ENCODE assay signal across 1 cellular context in the genomic region with DNA sequence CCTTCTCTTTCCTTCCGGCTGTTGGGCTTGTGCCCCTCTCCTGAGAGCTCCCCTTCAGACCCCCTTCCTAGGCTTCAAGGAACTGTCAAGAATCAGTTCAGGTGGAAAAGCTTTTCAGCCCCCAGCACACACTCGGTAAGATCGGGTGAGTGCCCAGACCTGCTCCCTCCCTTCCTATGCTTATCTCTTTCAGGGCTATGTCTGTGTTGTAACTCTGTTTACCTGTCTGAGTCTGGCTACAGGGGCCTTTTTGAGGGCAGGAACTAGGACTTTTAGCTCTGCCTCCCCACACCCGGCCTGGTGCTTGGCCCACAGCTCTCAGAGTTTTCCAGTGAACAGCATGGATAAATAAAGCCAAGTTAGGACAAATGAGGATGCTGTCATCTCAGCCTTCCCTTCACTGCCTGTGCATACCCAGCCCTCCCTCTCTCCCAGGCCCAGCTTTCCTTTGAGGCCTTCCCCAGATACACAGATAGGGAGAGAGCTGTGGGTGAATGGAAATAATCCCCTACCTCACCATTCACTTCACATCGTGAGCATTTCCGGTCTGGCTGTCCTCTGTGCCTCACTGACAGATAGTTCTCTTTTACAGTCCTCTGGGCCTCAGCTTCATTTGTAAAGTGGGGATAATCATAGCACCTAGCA.
TF ChIP-seq lines count a peak whose summit lies in the region.

No MANE protein-coding gene starts in this region.

TF ChIP-seq in HepG2, 621 proteins besides CTCF, POLR2A, EP300 and RAD21 (continues in another document):
- TF ChIP-seq IRX3 (CRISPR knock-in tag; IDR thresholded peaks at IDR 0.05; ENCODE audit: borderline replicate concordance, low read depth): no peak
- no peak for TF ChIP-seq RFX5 (IDR thresholded peaks at IDR 0.05; ENCODE audit: low read depth, low read length)
- TF ChIP-seq, protein P1, sequence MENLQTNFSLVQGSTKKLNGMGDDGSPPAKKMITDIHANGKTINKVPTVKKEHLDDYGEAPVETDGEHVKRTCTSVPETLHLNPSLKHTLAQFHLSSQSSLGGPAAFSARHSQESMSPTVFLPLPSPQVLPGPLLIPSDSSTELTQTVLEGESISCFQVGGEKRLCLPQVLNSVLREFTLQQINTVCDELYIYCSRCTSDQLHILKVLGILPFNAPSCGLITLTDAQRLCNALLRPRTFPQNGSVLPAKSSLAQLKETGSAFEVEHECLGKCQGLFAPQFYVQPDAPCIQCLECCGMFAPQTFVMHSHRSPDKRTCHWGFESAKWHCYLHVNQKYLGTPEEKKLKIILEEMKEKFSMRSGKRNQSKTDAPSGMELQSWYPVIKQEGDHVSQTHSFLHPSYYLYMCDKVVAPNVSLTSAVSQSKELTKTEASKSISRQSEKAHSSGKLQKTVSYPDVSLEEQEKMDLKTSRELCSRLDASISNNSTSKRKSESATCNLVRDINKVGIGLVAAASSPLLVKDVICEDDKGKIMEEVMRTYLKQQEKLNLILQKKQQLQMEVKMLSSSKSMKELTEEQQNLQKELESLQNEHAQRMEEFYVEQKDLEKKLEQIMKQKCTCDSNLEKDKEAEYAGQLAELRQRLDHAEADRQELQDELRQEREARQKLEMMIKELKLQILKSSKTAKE (CRISPR knock-in tag; IDR thresholded peaks at IDR 0.05; ENCODE audit: borderline replicate concordance): peak; percentile 98
- peak; percentile 54; the same call in 1 of the 2 replicates for TF ChIP-seq SRF (IDR thresholded peaks at IDR 0.05; ENCODE audit: low read depth, low read length)
- no peak for TF ChIP-seq ZNF7 (CRISPR knock-in tag; IDR thresholded peaks at IDR 0.05)
- TF ChIP-seq ZIK1 (CRISPR knock-in tag; IDR thresholded peaks at IDR 0.05; ENCODE audit: borderline replicate concordance, low read depth): no peak
- TF ChIP-seq ZNF124 (CRISPR knock-in tag; IDR thresholded peaks at IDR 0.05): peak; percentile 71; the same call in 1 of the 2 replicates
- no peak for TF ChIP-seq ATF7 (IDR thresholded peaks at IDR 0.05)
- TF ChIP-seq ATF7 (CRISPR knock-in tag; IDR thresholded peaks at IDR 0.05): no peak
- TF ChIP-seq TFDP2 (CRISPR knock-in tag; IDR thresholded peaks at IDR 0.05): 0 out of 2 replicates have a peak, but pooled peaks have one; percentile 43
- peak; percentile 94 for TF ChIP-seq RARA (CRISPR knock-in tag; IDR thresholded peaks at IDR 0.05)
- peak; percentile 95 for TF ChIP-seq SIX4 (CRISPR knock-in tag; IDR thresholded peaks at IDR 0.05)
- peak; percentile 69; the same call in 1 of the 2 replicates for TF ChIP-seq NR2F6 (IDR thresholded peaks at IDR 0.05)
- TF ChIP-seq NR2F6 (CRISPR knock-in tag; IDR thresholded peaks at IDR 0.05): peak; percentile 81
- no peak for TF ChIP-seq NFYC (CRISPR knock-in tag; IDR thresholded peaks at IDR 0.05)
- no peak for TF ChIP-seq ATM (IDR thresholded peaks at IDR 0.05; ENCODE audit: borderline replicate concordance)
- no peak; the same call in 1 of the 2 replicates for TF ChIP-seq ZNF224 (CRISPR knock-in tag; IDR thresholded peaks at IDR 0.05)
- TF ChIP-seq RORA (CRISPR knock-in tag; IDR thresholded peaks at IDR 0.05): no peak
- TF ChIP-seq ZNF24 (IDR thresholded peaks at IDR 0.05): no peak
- TF ChIP-seq ZNF766 (CRISPR knock-in tag; IDR thresholded peaks at IDR 0.05; ENCODE audit: borderline replicate concordance): peak; percentile 57; the same call in 1 of the 2 replicates
- no peak for TF ChIP-seq YEATS2 (CRISPR knock-in tag; IDR thresholded peaks at IDR 0.05; ENCODE audit: borderline replicate concordance)
- TF ChIP-seq ZNF260 (CRISPR knock-in tag; IDR thresholded peaks at IDR 0.05; ENCODE audit: borderline replicate concordance, low read depth): no peak
- no peak for TF ChIP-seq ATF5 (CRISPR knock-in tag; IDR thresholded peaks at IDR 0.05; ENCODE audit: low read depth)
- TF ChIP-seq SMAD1 (CRISPR knock-in tag; IDR thresholded peaks at IDR 0.05; ENCODE audit: borderline replicate concordance, low read depth): no peak
- TF ChIP-seq ZFAT (CRISPR knock-in tag; conservative IDR thresholded peaks at IDR 0.05): no peak
- TF ChIP-seq, protein P2, sequence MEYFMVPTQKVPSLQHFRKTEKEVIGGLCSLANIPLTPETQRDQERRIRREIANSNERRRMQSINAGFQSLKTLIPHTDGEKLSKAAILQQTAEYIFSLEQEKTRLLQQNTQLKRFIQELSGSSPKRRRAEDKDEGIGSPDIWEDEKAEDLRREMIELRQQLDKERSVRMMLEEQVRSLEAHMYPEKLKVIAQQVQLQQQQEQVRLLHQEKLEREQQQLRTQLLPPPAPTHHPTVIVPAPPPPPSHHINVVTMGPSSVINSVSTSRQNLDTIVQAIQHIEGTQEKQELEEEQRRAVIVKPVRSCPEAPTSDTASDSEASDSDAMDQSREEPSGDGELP (IDR thresholded peaks at IDR 0.05; ENCODE audit: borderline replicate concordance, low read depth): no peak
- TF ChIP-seq, protein P3, sequence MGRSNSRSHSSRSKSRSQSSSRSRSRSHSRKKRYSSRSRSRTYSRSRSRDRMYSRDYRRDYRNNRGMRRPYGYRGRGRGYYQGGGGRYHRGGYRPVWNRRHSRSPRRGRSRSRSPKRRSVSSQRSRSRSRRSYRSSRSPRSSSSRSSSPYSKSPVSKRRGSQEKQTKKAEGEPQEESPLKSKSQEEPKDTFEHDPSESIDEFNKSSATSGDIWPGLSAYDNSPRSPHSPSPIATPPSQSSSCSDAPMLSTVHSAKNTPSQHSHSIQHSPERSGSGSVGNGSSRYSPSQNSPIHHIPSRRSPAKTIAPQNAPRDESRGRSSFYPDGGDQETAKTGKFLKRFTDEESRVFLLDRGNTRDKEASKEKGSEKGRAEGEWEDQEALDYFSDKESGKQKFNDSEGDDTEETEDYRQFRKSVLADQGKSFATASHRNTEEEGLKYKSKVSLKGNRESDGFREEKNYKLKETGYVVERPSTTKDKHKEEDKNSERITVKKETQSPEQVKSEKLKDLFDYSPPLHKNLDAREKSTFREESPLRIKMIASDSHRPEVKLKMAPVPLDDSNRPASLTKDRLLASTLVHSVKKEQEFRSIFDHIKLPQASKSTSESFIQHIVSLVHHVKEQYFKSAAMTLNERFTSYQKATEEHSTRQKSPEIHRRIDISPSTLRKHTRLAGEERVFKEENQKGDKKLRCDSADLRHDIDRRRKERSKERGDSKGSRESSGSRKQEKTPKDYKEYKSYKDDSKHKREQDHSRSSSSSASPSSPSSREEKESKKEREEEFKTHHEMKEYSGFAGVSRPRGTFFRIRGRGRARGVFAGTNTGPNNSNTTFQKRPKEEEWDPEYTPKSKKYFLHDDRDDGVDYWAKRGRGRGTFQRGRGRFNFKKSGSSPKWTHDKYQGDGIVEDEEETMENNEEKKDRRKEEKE (IDR thresholded peaks at IDR 0.05): no peak
- no peak for TF ChIP-seq ZNF281 (CRISPR knock-in tag; IDR thresholded peaks at IDR 0.05; ENCODE audit: borderline replicate concordance)
- no peak; the same call in 1 of the 2 replicates for TF ChIP-seq SAFB2 (CRISPR knock-in tag; IDR thresholded peaks at IDR 0.05; ENCODE audit: borderline replicate concordance, low read depth)
- TF ChIP-seq ZNF563 (CRISPR knock-in tag; IDR thresholded peaks at IDR 0.05): peak; percentile 30; the same call in 1 of the 2 replicates
- no peak for TF ChIP-seq ZNF589 (CRISPR knock-in tag; conservative IDR thresholded peaks at IDR 0.05)
- peak; percentile 95 for TF ChIP-seq THRA (CRISPR knock-in tag; IDR thresholded peaks at IDR 0.05; ENCODE audit: borderline replicate concordance)
- TF ChIP-seq ZFY (CRISPR knock-in tag; IDR thresholded peaks at IDR 0.05): peak; percentile 81
- TF ChIP-seq ZNF446 (CRISPR knock-in tag; IDR thresholded peaks at IDR 0.05): no peak
- peak; percentile 20; the same call in 1 of the 2 replicates for TF ChIP-seq ZNF350 (CRISPR knock-in tag; IDR thresholded peaks at IDR 0.05; ENCODE audit: borderline replicate concordance, low read depth)
- TF ChIP-seq TARDBP (CRISPR knock-in tag; IDR thresholded peaks at IDR 0.05): peak; percentile 90; the same call in 1 of the 2 replicates
- TF ChIP-seq ZNF562 (CRISPR knock-in tag; IDR thresholded peaks at IDR 0.05; ENCODE audit: borderline replicate concordance): no peak
- TF ChIP-seq ZNF407 (CRISPR knock-in tag; IDR thresholded peaks at IDR 0.05; ENCODE audit: not compliant biosample characterization): no peak
